ENCODE assay signal across 16 cellular contexts in genomic region chr16:75460441-75460840, GRCh38. TPM values are rescaled to one million over a fixed set of nuclear protein-coding genes. Genes with fewer than 3 reads are reported as not detected.
DNase-seq lines count a peak whose midpoint lies in the region; ATAC-seq lines count a peak whose summit lies in the region.
"Had no signal": no experiment of that assay in that cellular context is flagged by ENCODE, and none has a peak within 500 bp of the region (broad histone marks: within the 10 kb centered on the region; RNA-seq: fewer than 3 reads in every experiment).

No MANE protein-coding gene starts in this region.

- CTCF ChIA-PET in activated naive CD4-positive, alpha-beta T cell treated with anti-CD3 and anti-CD28 coated beads, Interleukin-2, amount 10 ng/mL, durations not matched to agents 7 days and 5 days (lab: Charles Lee): no interaction called here

- peak in 1 of 2 donors; percentile 26 for DNase-seq in activated naive CD4-positive, alpha-beta T cell treated with anti-CD3 and anti-CD28 coated beads, Interleukin-2, amount 50 U/mL, for 72 hours (ENCODE audit: low spot score in 2 of 2)
- no peak for DNase-seq in activated naive CD4-positive, alpha-beta T cell treated with anti-CD3 and anti-CD28 coated beads, Interleukin-2, amount 10 ng/mL, durations not matched to agents 7 days and 5 days
- DNase-seq in activated T-helper 1 cell treated with anti-CD3 and anti-CD28 coated beads, Interleukin-12 subunit alpha, Interleukin-12 subunit beta, Interleukin-2, Interleukin-4 antibody, amounts not matched to agents 30 ng/mL and 10 ng/mL and 1 ng/mL, durations not matched to agents 14 hours and 24 hours and 36 hours (ENCODE audit: low spot score): no peak
- DNase-seq in left kidney (ENCODE audit: low read depth, low spot score): peak; percentile 43
- DNase-seq in stimulated activated effector memory CD8-positive, alpha-beta T cell treated with anti-CD3 and anti-CD28 coated beads, Interleukin-12 subunit alpha, Interleukin-12 subunit beta, amount 100 ng/mL, for 72 hours (ENCODE audit: low spot score in 2 of 2): no peak
- DNase-seq in DMS79 (lab: John Stamatoyannopoulos, UW): no peak
- DNase-seq: activated CD8-positive, alpha-beta memory T cell treated with anti-CD3 and anti-CD28 coated beads, Interleukin-2, amount 50 U/mL, for 4 hours; colonic mucosa; GOT3; NCI-H1105 treated with DMSO at 0.1 percent for 48 hours; NCI-H2227 treated with DMSO at 0.1 percent for 48 hours; nucleus accumbens had no signal

- peaks cover 43% of the 10 kb centered on the region for H3K4me1 Mint-ChIP-seq in activated naive CD4-positive, alpha-beta T cell treated with anti-CD3 and anti-CD28 coated beads, Interleukin-2, amount 10 ng/mL, durations not matched to agents 7 days and 5 days
- peaks cover 45% of the 10 kb centered on the region for H3K4me1 Mint-ChIP-seq in activated T-helper 1 cell treated with anti-CD3 and anti-CD28 coated beads, Interleukin-12 subunit alpha, Interleukin-12 subunit beta, Interleukin-2, Interleukin-4 antibody, amounts not matched to agents 30 ng/mL and 10 ng/mL and 1 ng/mL, durations not matched to agents 14 hours and 24 hours and 36 hours (ENCODE audit: low read depth)
- H3K4me1 Mint-ChIP-seq in stimulated activated effector memory CD8-positive, alpha-beta T cell treated with anti-CD3 and anti-CD28 coated beads, Interleukin-12 subunit alpha, Interleukin-12 subunit beta, amount 100 ng/mL, for 72 hours: peaks cover 71% of the 10 kb centered on the region

- H3K9me3 Mint-ChIP-seq in activated naive CD4-positive, alpha-beta T cell treated with anti-CD3 and anti-CD28 coated beads, Interleukin-2, amount 50 U/mL, for 72 hours: no peaks in the 10 kb centered on the region
- no peaks in the 10 kb centered on the region for H3K9me3 Mint-ChIP-seq in activated naive CD4-positive, alpha-beta T cell treated with anti-CD3 and anti-CD28 coated beads, Interleukin-2, amount 10 ng/mL, durations not matched to agents 7 days and 5 days
- H3K9me3 Mint-ChIP-seq in activated T-helper 1 cell treated with anti-CD3 and anti-CD28 coated beads, Interleukin-12 subunit alpha, Interleukin-12 subunit beta, Interleukin-2, Interleukin-4 antibody, amounts not matched to agents 30 ng/mL and 10 ng/mL and 1 ng/mL, durations not matched to agents 14 hours and 24 hours and 36 hours: no peaks in the 10 kb centered on the region
- H3K9me3 Mint-ChIP-seq in stimulated activated effector memory CD8-positive, alpha-beta T cell treated with anti-CD3 and anti-CD28 coated beads, Interleukin-12 subunit alpha, Interleukin-12 subunit beta, amount 100 ng/mL, for 72 hours: no peaks in the 10 kb centered on the region

- H3K27me3 Mint-ChIP-seq in activated naive CD4-positive, alpha-beta T cell treated with anti-CD3 and anti-CD28 coated beads, Interleukin-2, amount 10 ng/mL, durations not matched to agents 7 days and 5 days: no peaks in the 10 kb centered on the region
- H3K27me3 Mint-ChIP-seq in activated T-helper 1 cell treated with anti-CD3 and anti-CD28 coated beads, Interleukin-12 subunit alpha, Interleukin-12 subunit beta, Interleukin-2, Interleukin-4 antibody, amounts not matched to agents 30 ng/mL and 10 ng/mL and 1 ng/mL, durations not matched to agents 14 hours and 24 hours and 36 hours (ENCODE audit: insufficient read depth): no peaks in the 10 kb centered on the region

- ATAC-seq in activated naive CD4-positive, alpha-beta T cell treated with anti-CD3 and anti-CD28 coated beads, Interleukin-2, amount 50 U/mL, for 72 hours: no peak
- no peak for ATAC-seq in stimulated activated effector memory CD8-positive, alpha-beta T cell treated with anti-CD3 and anti-CD28 coated beads, Interleukin-12 subunit alpha, Interleukin-12 subunit beta, amount 100 ng/mL, for 72 hours
- ATAC-seq in HG02763 (IDR thresholded peaks at IDR 0.05; ENCODE audit: unreplicated experiment): no peak
- ATAC-seq in GM21717 (IDR thresholded peaks at IDR 0.05; ENCODE audit: unreplicated experiment): no peak
- ATAC-seq: esophagus mucosa had no signal

- intact Hi-C loops in activated T-helper 1 cell treated with anti-CD3 and anti-CD28 coated beads, Interleukin-12 subunit alpha, Interleukin-12 subunit beta, Interleukin-2, Interleukin-4 antibody, amounts not matched to agents 30 ng/mL and 10 ng/mL and 1 ng/mL, durations not matched to agents 14 hours and 24 hours and 36 hours (cut with micrococcal nuclease): loop anchor here (5.0 to 10.0 kb wide), 3 partner anchors 793 to 1844 kb away; partner anchors contain the start of genes PSMD7 and RFWD3

- H3K27ac Mint-ChIP-seq in activated naive CD4-positive, alpha-beta T cell treated with anti-CD3 and anti-CD28 coated beads, Interleukin-2, amount 50 U/mL, for 72 hours: peak overlapping the region; percentile 12 to 36
- H3K27ac Mint-ChIP-seq in activated naive CD4-positive, alpha-beta T cell treated with anti-CD3 and anti-CD28 coated beads, Interleukin-2, amount 10 ng/mL, durations not matched to agents 7 days and 5 days: no peak overlapping the region
- H3K27ac Mint-ChIP-seq in activated T-helper 1 cell treated with anti-CD3 and anti-CD28 coated beads, Interleukin-12 subunit alpha, Interleukin-12 subunit beta, Interleukin-2, Interleukin-4 antibody, amounts not matched to agents 30 ng/mL and 10 ng/mL and 1 ng/mL, durations not matched to agents 14 hours and 24 hours and 36 hours: peak overlapping the region; percentile 55
- peak overlapping the region; percentile 60 for H3K27ac Mint-ChIP-seq in stimulated activated effector memory CD8-positive, alpha-beta T cell treated with anti-CD3 and anti-CD28 coated beads, Interleukin-12 subunit alpha, Interleukin-12 subunit beta, amount 100 ng/mL, for 72 hours

- peaks cover 5 to 18% of the 10 kb centered on the region in 2 donors for H3K36me3 Mint-ChIP-seq in activated naive CD4-positive, alpha-beta T cell treated with anti-CD3 and anti-CD28 coated beads, Interleukin-2, amount 50 U/mL, for 72 hours
- H3K36me3 Mint-ChIP-seq in activated naive CD4-positive, alpha-beta T cell treated with anti-CD3 and anti-CD28 coated beads, Interleukin-2, amount 10 ng/mL, durations not matched to agents 7 days and 5 days: peaks cover 17% of the 10 kb centered on the region
- H3K36me3 Mint-ChIP-seq in activated T-helper 1 cell treated with anti-CD3 and anti-CD28 coated beads, Interleukin-12 subunit alpha, Interleukin-12 subunit beta, Interleukin-2, Interleukin-4 antibody, amounts not matched to agents 30 ng/mL and 10 ng/mL and 1 ng/mL, durations not matched to agents 14 hours and 24 hours and 36 hours (ENCODE audit: low read depth): peaks cover 14% of the 10 kb centered on the region
- peaks cover 16% of the 10 kb centered on the region for H3K36me3 Mint-ChIP-seq in stimulated activated effector memory CD8-positive, alpha-beta T cell treated with anti-CD3 and anti-CD28 coated beads, Interleukin-12 subunit alpha, Interleukin-12 subunit beta, amount 100 ng/mL, for 72 hours

- H3K4me3 Mint-ChIP-seq in activated naive CD4-positive, alpha-beta T cell treated with anti-CD3 and anti-CD28 coated beads, Interleukin-2, amount 10 ng/mL, durations not matched to agents 7 days and 5 days: no peak overlapping the region
- no peak overlapping the region for H3K4me3 Mint-ChIP-seq in activated T-helper 1 cell treated with anti-CD3 and anti-CD28 coated beads, Interleukin-12 subunit alpha, Interleukin-12 subunit beta, Interleukin-2, Interleukin-4 antibody, amounts not matched to agents 30 ng/mL and 10 ng/mL and 1 ng/mL, durations not matched to agents 14 hours and 24 hours and 36 hours
- H3K4me3 Mint-ChIP-seq in stimulated activated effector memory CD8-positive, alpha-beta T cell treated with anti-CD3 and anti-CD28 coated beads, Interleukin-12 subunit alpha, Interleukin-12 subunit beta, amount 100 ng/mL, for 72 hours: no peak overlapping the region

RNA-seq across cellular contexts. Expression of gene TMEM170A, which starts 4.0 kb away (rescaled TPM):
- 10 to 100 TPM; 21.8 to 33.5 TPM for total RNA-seq in activated naive CD4-positive, alpha-beta T cell treated with anti-CD3 and anti-CD28 coated beads, Interleukin-2, amount 50 U/mL, for 72 hours
- 42.1 and 42.7 TPM in 2 replicates for total RNA-seq in activated T-helper 1 cell treated with anti-CD3 and anti-CD28 coated beads, Interleukin-12 subunit alpha, Interleukin-12 subunit beta, Interleukin-2, Interleukin-4 antibody, amounts not matched to agents 30 ng/mL and 10 ng/mL and 1 ng/mL, durations not matched to agents 14 hours and 24 hours and 36 hours

RNA-seq across cellular contexts. Expression of gene CFDP1, which starts 27.1 kb away (rescaled TPM):
- total RNA-seq in activated naive CD4-positive, alpha-beta T cell treated with anti-CD3 and anti-CD28 coated beads, Interleukin-2, amount 50 U/mL, for 72 hours: 10 to 100 TPM; 47.5 to 49.7 TPM
- total RNA-seq in activated T-helper 1 cell treated with anti-CD3 and anti-CD28 coated beads, Interleukin-12 subunit alpha, Interleukin-12 subunit beta, Interleukin-2, Interleukin-4 antibody, amounts not matched to agents 30 ng/mL and 10 ng/mL and 1 ng/mL, durations not matched to agents 14 hours and 24 hours and 36 hours: 35.4 TPM in 2 replicates

RNA-seq across cellular contexts. Expression of gene CHST6, which starts 34.8 kb away (rescaled TPM):
- not detected for total RNA-seq in activated naive CD4-positive, alpha-beta T cell treated with anti-CD3 and anti-CD28 coated beads, Interleukin-2, amount 50 U/mL, for 72 hours
- total RNA-seq in activated T-helper 1 cell treated with anti-CD3 and anti-CD28 coated beads, Interleukin-12 subunit alpha, Interleukin-12 subunit beta, Interleukin-2, Interleukin-4 antibody, amounts not matched to agents 30 ng/mL and 10 ng/mL and 1 ng/mL, durations not matched to agents 14 hours and 24 hours and 36 hours: not detected in 2 replicates
- total RNA-seq: SJSA1 had no signal
